In the genomic region with DNA sequence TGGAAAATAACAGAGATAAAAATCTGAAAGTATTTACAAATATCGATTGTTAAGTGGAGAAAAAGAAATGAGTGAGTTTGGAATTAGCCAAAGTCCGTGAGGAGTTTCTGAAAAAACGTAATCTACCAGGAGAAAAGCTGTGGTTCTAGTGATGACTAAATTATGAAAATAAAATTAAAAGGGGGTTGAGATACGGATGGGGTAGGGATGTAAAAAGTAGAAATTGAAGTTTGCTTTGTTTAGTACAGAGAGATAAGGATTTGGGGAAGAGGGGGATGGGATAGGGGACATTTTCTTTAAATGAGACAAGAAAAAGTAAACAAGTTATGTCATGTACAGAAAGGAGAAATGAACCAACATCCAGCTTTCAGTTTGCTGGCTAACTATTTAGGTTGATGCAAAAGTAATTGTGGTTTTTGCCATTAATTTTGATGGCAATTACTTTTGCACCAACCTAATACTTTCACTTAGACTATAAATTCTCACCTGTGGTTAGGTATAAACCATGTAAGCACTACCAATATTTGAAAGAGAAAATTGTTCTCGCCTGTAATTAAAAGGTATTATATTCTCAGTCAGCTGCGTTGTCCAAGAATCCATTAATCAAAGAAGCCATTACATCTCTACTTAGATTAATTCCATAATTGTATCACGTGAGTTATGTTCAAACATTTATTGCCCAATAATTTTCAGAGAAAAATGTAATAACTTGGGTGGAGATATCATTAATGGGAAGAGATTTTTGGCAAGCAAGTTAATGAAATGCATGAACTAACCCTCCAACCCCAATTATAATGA, we compare ENCODE assay signal across 1 cellular context.
TF ChIP-seq lines count a peak whose summit lies in the region.

No MANE protein-coding gene starts in this region.

TF ChIP-seq in HEK293, 187 proteins besides CTCF, POLR2A, EP300 and RAD21 (continued from another document and continues in another):
- TF ChIP-seq PRDM2 (tag by site-specific recombination; IDR thresholded peaks at IDR 0.05; ENCODE audit: borderline replicate concordance) (no peak), ZNF658 (tag by site-specific recombination; IDR thresholded peaks at IDR 0.05) (no peak), PRDM1 (tag by site-specific recombination; IDR thresholded peaks at IDR 0.05) (peak; percentile 81), ZNF560 (tag by site-specific recombination; IDR thresholded peaks at IDR 0.05; ENCODE audit: borderline replicate concordance) (no peak), ZFP69B (tag by site-specific recombination; IDR thresholded peaks at IDR 0.05) (peak; percentile 76), OVOL3 (tag by site-specific recombination; IDR thresholded peaks at IDR 0.05) (peak; percentile 90; the same call in 1 of the 2 replicates), ATF2 (tag by site-specific recombination; IDR thresholded peaks at IDR 0.05; ENCODE audit: low read depth) (peak; percentile 62), FEZF1 (tag by site-specific recombination; IDR thresholded peaks at IDR 0.05) (peak; percentile 62; the same call in 1 of the 2 replicates), ZNF146 (tag by site-specific recombination; IDR thresholded peaks at IDR 0.05) (0 out of 2 replicates have a peak, but pooled peaks have one; percentile 39), SCRT1 (tag by site-specific recombination; IDR thresholded peaks at IDR 0.05; ENCODE audit: borderline replicate concordance) (no peak), HOXD13 (CRISPR knock-in tag; IDR thresholded peaks at IDR 0.05; ENCODE audit: borderline replicate concordance) (no peak), ZNF426 (tag by site-specific recombination; IDR thresholded peaks at IDR 0.05) (no peak), ZNF324 (tag by site-specific recombination; IDR thresholded peaks at IDR 0.05) (peak; percentile 73; the same call in 1 of the 2 replicates), BCL11A (tag by site-specific recombination; IDR thresholded peaks at IDR 0.05; ENCODE audit: low read depth) (peak; percentile 88), SP2 (tag by site-specific recombination; IDR thresholded peaks at IDR 0.05) (0 out of 2 replicates have a peak, but pooled peaks have one; percentile 6), PBX3 (CRISPR knock-in tag; IDR thresholded peaks at IDR 0.05) (no peak), ZIC2 (tag by site-specific recombination; IDR thresholded peaks at IDR 0.05) (no peak), ZNF26 (tag by site-specific recombination; IDR thresholded peaks at IDR 0.05) (no peak), ZNF391 (tag by site-specific recombination; IDR thresholded peaks at IDR 0.05; ENCODE audit: borderline replicate concordance, low read depth) (no peak), ZNF174 (tag by site-specific recombination; IDR thresholded peaks at IDR 0.05) (no peak), ZNF155 (tag by site-specific recombination; IDR thresholded peaks at IDR 0.05) (no peak), GLI4 (tag by site-specific recombination; IDR thresholded peaks at IDR 0.05) (0 out of 2 replicates have a peak, but pooled peaks have one; percentile 56), ZNF121 (tag by site-specific recombination; IDR thresholded peaks at IDR 0.05) (no peak), ZXDB (tag by site-specific recombination; IDR thresholded peaks at IDR 0.05) (peak; percentile 92), ZNF549 (tag by site-specific recombination; IDR thresholded peaks at IDR 0.05) (no peak), ZNF514 (tag by site-specific recombination; IDR thresholded peaks at IDR 0.05) (no peak), HOXC10 (CRISPR knock-in tag; IDR thresholded peaks at IDR 0.05) (no peak), ZNF529 (tag by site-specific recombination; IDR thresholded peaks at IDR 0.05; ENCODE audit: insufficient replicate concordance) (no peak), GFI1B (tag by site-specific recombination; IDR thresholded peaks at IDR 0.05) (no peak), ZNF580 (tag by site-specific recombination; IDR thresholded peaks at IDR 0.05) (peak; percentile 61; the same call in 1 of the 2 replicates), ZNF692 (tag by site-specific recombination; IDR thresholded peaks at IDR 0.05) (peak; percentile 85), ZFP37 (tag by site-specific recombination; IDR thresholded peaks at IDR 0.05) (no peak), ZNF664 (tag by site-specific recombination; IDR thresholded peaks at IDR 0.05) (peak; percentile 69)
- TF ChIP-seq, protein P1, sequence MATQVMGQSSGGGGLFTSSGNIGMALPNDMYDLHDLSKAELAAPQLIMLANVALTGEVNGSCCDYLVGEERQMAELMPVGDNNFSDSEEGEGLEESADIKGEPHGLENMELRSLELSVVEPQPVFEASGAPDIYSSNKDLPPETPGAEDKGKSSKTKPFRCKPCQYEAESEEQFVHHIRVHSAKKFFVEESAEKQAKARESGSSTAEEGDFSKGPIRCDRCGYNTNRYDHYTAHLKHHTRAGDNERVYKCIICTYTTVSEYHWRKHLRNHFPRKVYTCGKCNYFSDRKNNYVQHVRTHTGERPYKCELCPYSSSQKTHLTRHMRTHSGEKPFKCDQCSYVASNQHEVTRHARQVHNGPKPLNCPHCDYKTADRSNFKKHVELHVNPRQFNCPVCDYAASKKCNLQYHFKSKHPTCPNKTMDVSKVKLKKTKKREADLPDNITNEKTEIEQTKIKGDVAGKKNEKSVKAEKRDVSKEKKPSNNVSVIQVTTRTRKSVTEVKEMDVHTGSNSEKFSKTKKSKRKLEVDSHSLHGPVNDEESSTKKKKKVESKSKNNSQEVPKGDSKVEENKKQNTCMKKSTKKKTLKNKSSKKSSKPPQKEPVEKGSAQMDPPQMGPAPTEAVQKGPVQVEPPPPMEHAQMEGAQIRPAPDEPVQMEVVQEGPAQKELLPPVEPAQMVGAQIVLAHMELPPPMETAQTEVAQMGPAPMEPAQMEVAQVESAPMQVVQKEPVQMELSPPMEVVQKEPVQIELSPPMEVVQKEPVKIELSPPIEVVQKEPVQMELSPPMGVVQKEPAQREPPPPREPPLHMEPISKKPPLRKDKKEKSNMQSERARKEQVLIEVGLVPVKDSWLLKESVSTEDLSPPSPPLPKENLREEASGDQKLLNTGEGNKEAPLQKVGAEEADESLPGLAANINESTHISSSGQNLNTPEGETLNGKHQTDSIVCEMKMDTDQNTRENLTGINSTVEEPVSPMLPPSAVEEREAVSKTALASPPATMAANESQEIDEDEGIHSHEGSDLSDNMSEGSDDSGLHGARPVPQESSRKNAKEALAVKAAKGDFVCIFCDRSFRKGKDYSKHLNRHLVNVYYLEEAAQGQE (tag by site-specific recombination; IDR thresholded peaks at IDR 0.05): no peak
- TF ChIP-seq, protein P2, sequence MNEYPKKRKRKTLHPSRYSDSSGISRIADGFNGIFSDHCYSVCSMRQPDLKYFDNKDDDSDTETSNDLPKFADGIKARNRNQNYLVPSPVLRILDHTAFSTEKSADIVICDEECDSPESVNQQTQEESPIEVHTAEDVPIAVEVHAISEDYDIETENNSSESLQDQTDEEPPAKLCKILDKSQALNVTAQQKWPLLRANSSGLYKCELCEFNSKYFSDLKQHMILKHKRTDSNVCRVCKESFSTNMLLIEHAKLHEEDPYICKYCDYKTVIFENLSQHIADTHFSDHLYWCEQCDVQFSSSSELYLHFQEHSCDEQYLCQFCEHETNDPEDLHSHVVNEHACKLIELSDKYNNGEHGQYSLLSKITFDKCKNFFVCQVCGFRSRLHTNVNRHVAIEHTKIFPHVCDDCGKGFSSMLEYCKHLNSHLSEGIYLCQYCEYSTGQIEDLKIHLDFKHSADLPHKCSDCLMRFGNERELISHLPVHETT (tag by site-specific recombination; IDR thresholded peaks at IDR 0.05): peak; percentile 86
- TF ChIP-seq, protein P3, sequence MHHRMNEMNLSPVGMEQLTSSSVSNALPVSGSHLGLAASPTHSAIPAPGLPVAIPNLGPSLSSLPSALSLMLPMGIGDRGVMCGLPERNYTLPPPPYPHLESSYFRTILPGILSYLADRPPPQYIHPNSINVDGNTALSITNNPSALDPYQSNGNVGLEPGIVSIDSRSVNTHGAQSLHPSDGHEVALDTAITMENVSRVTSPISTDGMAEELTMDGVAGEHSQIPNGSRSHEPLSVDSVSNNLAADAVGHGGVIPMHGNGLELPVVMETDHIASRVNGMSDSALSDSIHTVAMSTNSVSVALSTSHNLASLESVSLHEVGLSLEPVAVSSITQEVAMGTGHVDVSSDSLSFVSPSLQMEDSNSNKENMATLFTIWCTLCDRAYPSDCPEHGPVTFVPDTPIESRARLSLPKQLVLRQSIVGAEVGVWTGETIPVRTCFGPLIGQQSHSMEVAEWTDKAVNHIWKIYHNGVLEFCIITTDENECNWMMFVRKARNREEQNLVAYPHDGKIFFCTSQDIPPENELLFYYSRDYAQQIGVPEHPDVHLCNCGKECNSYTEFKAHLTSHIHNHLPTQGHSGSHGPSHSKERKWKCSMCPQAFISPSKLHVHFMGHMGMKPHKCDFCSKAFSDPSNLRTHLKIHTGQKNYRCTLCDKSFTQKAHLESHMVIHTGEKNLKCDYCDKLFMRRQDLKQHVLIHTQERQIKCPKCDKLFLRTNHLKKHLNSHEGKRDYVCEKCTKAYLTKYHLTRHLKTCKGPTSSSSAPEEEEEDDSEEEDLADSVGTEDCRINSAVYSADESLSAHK (tag by site-specific recombination; IDR thresholded peaks at IDR 0.05): peak; percentile 59
